Comparison of ENCODE assay signal across 7 cellular contexts in genomic region chr9:29211681-29212589, GRCh38. TPM values are rescaled to one million over a fixed set of nuclear protein-coding genes. Genes with fewer than 3 reads are reported as not detected.
DNase-seq lines count a peak whose midpoint lies in the region; ATAC-seq and TF ChIP-seq lines count a peak whose summit lies in the region.

No MANE protein-coding gene starts in this region.

- no peak overlapping the region for H2BK15ac ChIP-seq in H9 (ENCODE audit: low read depth, low read length)

- H3K9ac ChIP-seq in H9 (ENCODE audit: extremely low read depth, insufficient read length, low read length) (peak overlapping the region; percentile 14), MM.1S (ENCODE audit: low read length) (peak overlapping the region; percentile 25; the same call in 1 of the 2 replicates), neural cell (ENCODE audit: low read length) (peak overlapping the region; percentile 71)

- H4K8ac ChIP-seq in H9 (replicated peaks; ENCODE audit: insufficient read length, low read depth, low read length), result no peak overlapping the region

- H3K4me1 ChIP-seq in H9 (ENCODE audit: insufficient read depth, low read length), result 0 out of 2 replicates have a peak, but pooled peaks cover 1% of the 10 kb centered on the region
- H3K4me1 ChIP-seq in MM.1S (ENCODE audit: low read length), result no peaks in the 10 kb centered on the region
- H3K4me1 ChIP-seq in uterus, result no peaks in the 10 kb centered on the region

- no peak overlapping the region for H3K56ac ChIP-seq in H9 (ENCODE audit: insufficient read length, low read depth, low read length)

- peak overlapping the region; percentile 84 to 95 for H3K4me3 Mint-ChIP-seq in H9

- H3K23ac ChIP-seq in H9 (ENCODE audit: insufficient read length, low read depth, low read length), result no peak overlapping the region

- no peak overlapping the region for H2AK5ac ChIP-seq in H9 (ENCODE audit: insufficient read length, low read length)

- H3K4me2 ChIP-seq in H9 (ENCODE audit: insufficient read depth, insufficient read length, low read length) (peak overlapping the region; percentile 95), MM.1S (ENCODE audit: low read depth, low read length) (peak overlapping the region; percentile 99), neural cell (ENCODE audit: low read length) (peak overlapping the region; percentile 72)

- H3K4me3 ChIP-seq in MM.1S (ENCODE audit: low read length) (peak overlapping the region; percentile 74), neural cell (ENCODE audit: low read length) (peak overlapping the region; percentile 83), uterus (peak overlapping the region; percentile 50 to 55)

- H3K14ac ChIP-seq in H9 (ENCODE audit: insufficient read depth, low read length), result no peak overlapping the region; the same call in 1 of the 2 replicates

- peak; percentile 26 for TF ChIP-seq EP300 in neural cell (conservative IDR thresholded peaks at IDR 0.05; ENCODE audit: poor library complexity, severe bottlenecking)

- intact Hi-C loops in uterus (cut with DNase I; ENCODE audit: low total_unique reads), result no loop called here

- DNase-seq in H9, result peak; percentile 69
- DNase-seq in MM.1S, result peak; percentile 73
- DNase-seq in activated CD4-positive, alpha-beta T cell treated with anti-CD3 and anti-CD28 coated beads, Interleukin-2, amount 50 U/mL, for 48 hours, result peak; percentile 41 to 49
- peak; percentile 9 for DNase-seq in foreskin melanocyte
- DNase-seq in uterus, result peak; percentile 45 to 70

- no peak overlapping the region for H3K18ac ChIP-seq in H9 (ENCODE audit: insufficient read length, low read depth, low read length)

- H3T11ph ChIP-seq in H9 (ENCODE audit: low read length), result no peak overlapping the region

- H4K20me1 ChIP-seq in H9 (ENCODE audit: control insufficient read depth, insufficient read depth, insufficient read length), result no peaks in the 10 kb centered on the region
- no peaks in the 10 kb centered on the region for H4K20me1 ChIP-seq in MM.1S (ENCODE audit: insufficient read depth, low read length)
- peaks cover 5% of the 10 kb centered on the region for H4K20me1 ChIP-seq in neural cell (ENCODE audit: insufficient read depth)

- TF ChIP-seq POLR2A in uterus (IDR thresholded peaks at IDR 0.05), result peak in 1 of 2 donors; percentile 10

- peak; percentile 78 for TF ChIP-seq RAD21 in neural cell (conservative IDR thresholded peaks at IDR 0.05)

- no peak overlapping the region for H2BK12ac ChIP-seq in H9 (ENCODE audit: insufficient read length, low read depth, low read length)

- H3K79me2 ChIP-seq in H9 (ENCODE audit: insufficient read depth, low read length) (no peaks in the 10 kb centered on the region), MM.1S (ENCODE audit: low read length) (no peaks in the 10 kb centered on the region), neural cell (replicated peaks; ENCODE audit: insufficient read depth, low read length) (peaks cover 28% of the 10 kb centered on the region)

- no peak overlapping the region for H3K4ac ChIP-seq in H9 (ENCODE audit: low read depth, low read length)

- WGBS in H9 (ENCODE audit: extremely low coverage, insufficient read length, low lambda C conversion rate), result no CpG with 5 or more reads among the region's 71 CpGs

- no peak overlapping the region for H3K27ac Mint-ChIP-seq in H9

- H3K27me3 Mint-ChIP-seq in H9 (ENCODE audit: low read depth), result peaks cover 55% of the 10 kb centered on the region

- no peak overlapping the region for H4K91ac ChIP-seq in H9 (ENCODE audit: insufficient read length, low read depth, low read length)

- H3K4me1 Mint-ChIP-seq in H9, result peaks cover 28 to 29% of the 10 kb centered on the region in 2 experiments

- no peak overlapping the region for H2BK5ac ChIP-seq in H9 (ENCODE audit: insufficient read length, low read length)

- H4K5ac ChIP-seq in H9 (ENCODE audit: insufficient read length, low read depth, low read length), result no peak overlapping the region

- H3K36me3 ChIP-seq in MM.1S (replicated peaks; ENCODE audit: insufficient read depth, low read length), result no peaks in the 10 kb centered on the region
- no peaks in the 10 kb centered on the region for H3K36me3 ChIP-seq in neural cell (ENCODE audit: insufficient read depth, low read length)
- H3K36me3 ChIP-seq in uterus, result no peaks in the 10 kb centered on the region

- peak; percentile 96 for ATAC-seq in GM18498 (IDR thresholded peaks at IDR 0.05; ENCODE audit: unreplicated experiment)

- peaks cover 29% of the 10 kb centered on the region for H3K23me2 ChIP-seq in H9 (ENCODE audit: insufficient read length, low read depth, low read length, poor library complexity, severe bottlenecking)

- H3K9me2 ChIP-seq in MM.1S (replicated peaks; ENCODE audit: insufficient read depth, low read length) (no peaks in the 10 kb centered on the region), neural cell (ENCODE audit: insufficient read depth, low read length) (no peaks in the 10 kb centered on the region)

- peaks cover 0 to 2% of the 10 kb centered on the region in 2 experiments; a peak in 1 of 5 replicates for H3K9me3 Mint-ChIP-seq in H9

- H3K79me1 ChIP-seq in H9 (ENCODE audit: insufficient read depth, low read depth, low read length, poor library complexity, severe bottlenecking), result no peaks in the 10 kb centered on the region

- no peak overlapping the region for H2BK20ac ChIP-seq in H9 (ENCODE audit: low read depth, low read length, poor library complexity, severe bottlenecking)

- H3F3A ChIP-seq in MM.1S (ENCODE audit: insufficient read depth, low read length) (peaks cover 4% of the 10 kb centered on the region; the same call in 1 of the 2 replicates), neural cell (ENCODE audit: insufficient read depth, low read length, poor library complexity, severe bottlenecking) (no peaks in the 10 kb centered on the region)

- H2BK120ac ChIP-seq in H9 (ENCODE audit: low read depth, low read length, poor library complexity, severe bottlenecking), result no peak overlapping the region

- H3K27me3 ChIP-seq in H9 (ENCODE audit: insufficient read depth, low read length) (peaks cover 5% of the 10 kb centered on the region; the same call in 1 of the 2 replicates), MM.1S (replicated peaks; ENCODE audit: insufficient read depth, low read length) (no peaks in the 10 kb centered on the region), neural cell (ENCODE audit: insufficient read depth, low read depth, low read length) (peaks cover 26% of the 10 kb centered on the region), uterus (no peaks in the 10 kb centered on the region)

- TF ChIP-seq CTCF in H9 (conservative IDR thresholded peaks at IDR 0.05), result peak; percentile 79
- TF ChIP-seq CTCF in MM.1S (IDR thresholded peaks at IDR 0.05; ENCODE audit: low read length), result peak; percentile 55
- TF ChIP-seq CTCF in neural cell (IDR thresholded peaks at IDR 0.05; ENCODE audit: poor library complexity, severe bottlenecking), result peak; percentile 88
- TF ChIP-seq CTCF in uterus (IDR thresholded peaks at IDR 0.05), result peak; percentile 48 to 95 (median 76)

- H3K9me3 ChIP-seq in H9 (ENCODE audit: control insufficient read depth, low read depth, low read length) (no peaks in the 10 kb centered on the region), MM.1S (replicated peaks; ENCODE audit: insufficient read depth, low read length) (no peaks in the 10 kb centered on the region), neural cell (ENCODE audit: low read length) (no peaks in the 10 kb centered on the region), uterus (no peaks in the 10 kb centered on the region)

- H2AFZ ChIP-seq in H9 (ENCODE audit: low read length) (peak overlapping the region; percentile 22), MM.1S (ENCODE audit: low read length) (peak overlapping the region; percentile 94), neural cell (ENCODE audit: low read depth, low read length) (peak overlapping the region; percentile 29)

- H3K27ac ChIP-seq in H9 (ENCODE audit: insufficient read length, low read depth, low read length), result no peak overlapping the region
- H3K27ac ChIP-seq in MM.1S (ENCODE audit: low read length), result no peak overlapping the region
- peak overlapping the region; percentile 49 for H3K27ac ChIP-seq in neural cell (ENCODE audit: low read length)
- H3K27ac ChIP-seq in uterus, result peak overlapping the region; percentile 66 to 82

- H3K36me3 Mint-ChIP-seq in H9 (ENCODE audit: insufficient read depth in 1 of 3, low read depth in 3 of 3), result no peaks in the 10 kb centered on the region

TF ChIP-seq in neural cell, 6 proteins besides CTCF, POLR2A, EP300 and RAD21:
- TF ChIP-seq POLR2AphosphoS5 (IDR thresholded peaks at IDR 0.05) (no peak), MXI1 (conservative IDR thresholded peaks at IDR 0.05; ENCODE audit: poor library complexity, severe bottlenecking) (peak; percentile 73), TAF1 (IDR thresholded peaks at IDR 0.05; ENCODE audit: low read depth) (no peak), EZH2 (IDR thresholded peaks at IDR 0.05; ENCODE audit: borderline replicate concordance, insufficient read depth, low read length, poor library complexity, severe bottlenecking) (no peak), SMC3 (conservative IDR thresholded peaks at IDR 0.05; ENCODE audit: poor library complexity) (peak; percentile 80)

RNA-seq across cellular contexts. Expression of gene LINGO2, which starts 1.5 kb away (rescaled TPM):
- 0.20 and 0.46 TPM in 2 replicates for total RNA-seq in H9 (2021)
- 11.0 and 14.5 TPM in 2 replicates for polyA plus RNA-seq in neural cell
- polyA minus RNA-seq in neural cell, result 68.6 and 74.3 TPM in 2 replicates
- 10 to 100 TPM in 2 of 4 donors, 1 to 10 TPM in 1, not detected in 1; 7.4 to 14.8 (median 11.3) TPM for total RNA-seq in uterus

Comparison
In these comparisons a context has a peak if more than half of its experiments do, and no peak if none do; other contexts are left out.
1. DNase-seq: peak in every context shown above with its lines; median percentile 73 in MM.1S; 69 in H9; 58 in uterus; 45 in activated CD4-positive, alpha-beta T cell treated with anti-CD3 and anti-CD28 coated beads, Interleukin-2, amount 50 U/mL, for 48 hours; 9 in foreskin melanocyte.
2. H2AFZ ChIP-seq: peak in every context shown above with its lines; median percentile 94 in MM.1S; 29 in neural cell; 22 in H9.
3. H3K27ac ChIP-seq: peak in neural cell (single experiment) and uterus (2 of 2); none in H9 (single experiment) and MM.1S (single experiment).
4. H3K9ac ChIP-seq: peak in every context shown above with its lines; median percentile 71 in neural cell; 25 in MM.1S; 14 in H9.
5. Peak in every context shown above with its lines, with median percentiles within 50 percentile points of each other: H3K4me2 ChIP-seq, CTCF ChIP-seq and H3K4me3 ChIP-seq.